Comparison of ENCODE assay signal across 23 cellular contexts in genomic region chr7:31082450-31082849, GRCh38. TPM values are rescaled to one million over a fixed set of nuclear protein-coding genes. Genes with fewer than 3 reads are reported as not detected.
DNase-seq lines count a peak whose midpoint lies in the region; ATAC-seq and TF ChIP-seq lines count a peak whose summit lies in the region.
"Had no signal": no experiment of that assay in that cellular context is flagged by ENCODE, and none has a peak within 500 bp of the region (broad histone marks: within the 10 kb centered on the region; RNA-seq: fewer than 3 reads in every experiment).

No MANE protein-coding gene starts in this region.

- intact Hi-C loops in esophagus squamous epithelium (cut with DNase I) = no loop called here

- H3K27ac ChIP-seq in caudate nucleus (ENCODE audit: low read depth, low read length) = peak overlapping the region; percentile 18
- peak overlapping the region in 3 of 4 donors; percentile 5 to 31 (median 16) for H3K27ac ChIP-seq in esophagus squamous epithelium
- peak overlapping the region; percentile 69 for H3K27ac ChIP-seq in stomach smooth muscle (ENCODE audit: low read length)
- no peak overlapping the region for H3K27ac ChIP-seq in substantia nigra (ENCODE audit: low read depth, low read length, poor library complexity, severe bottlenecking)
- H3K27ac ChIP-seq: epithelial cell of prostate had no signal

- H3K27me3 ChIP-seq in esophagus squamous epithelium = peaks cover 0 to 27% (median 0%) of the 10 kb centered on the region in 4 donors
- H3K27me3 ChIP-seq in stomach smooth muscle (ENCODE audit: control insufficient read depth in 1 of 2, insufficient read depth in 2 of 2, low read length in 2 of 2) = peaks cover 0 to 8% of the 10 kb centered on the region in 2 donors
- H3K27me3 ChIP-seq: MG63 had no signal

- H3K4me3 ChIP-seq in esophagus squamous epithelium = no peak overlapping the region
- H3K4me3 ChIP-seq in stomach smooth muscle (ENCODE audit: low read length in 2 of 2) = no peak overlapping the region
- H3K4me3 ChIP-seq: MG63, skin epidermis had no signal

- H3K9me3 ChIP-seq in esophagus squamous epithelium (no peaks in the 10 kb centered on the region), stomach smooth muscle (ENCODE audit: control insufficient read depth in 2 of 2, low read length in 2 of 2) (no peaks in the 10 kb centered on the region)
- H3K9me3 ChIP-seq: MG63 had no signal

- H3K36me3 ChIP-seq in esophagus squamous epithelium = no peaks in the 10 kb centered on the region
- H3K36me3 ChIP-seq in stomach smooth muscle (ENCODE audit: control insufficient read depth in 2 of 2, insufficient read depth in 2 of 2, low read length in 2 of 2) = no peaks in the 10 kb centered on the region
- H3K36me3 ChIP-seq: MG63 had no signal

- ATAC-seq in HG03571 (IDR thresholded peaks at IDR 0.05; ENCODE audit: unreplicated experiment) = no peak
- ATAC-seq: activated T-helper 17 cell treated with anti-CD3 and anti-CD28 coated beads, Interleukin-2, amount 50 U/mL, for 72 hours; left colon had no signal

- peak in 2 of 61 donors; percentile 8 to 14 for DNase-seq in caudate nucleus (lab: John Stamatoyannopoulos, UW)
- no peak for DNase-seq in esophagus squamous epithelium (lab: John Stamatoyannopoulos, UW)
- peak; percentile 18 for DNase-seq in midbrain (lab: John Stamatoyannopoulos, UW)
- DNase-seq in substantia nigra (lab: John Stamatoyannopoulos, UW) = no peak
- DNase-seq in iPS-NIHi11 (ENCODE audit: low spot score) = no peak
- DNase-seq: activated CD4-positive, alpha-beta T cell treated with anti-CD3 and anti-CD28 coated beads, Interleukin-2, amount 50 U/mL, for 48 hours; activated CD4-positive, CD25-positive, alpha-beta regulatory T cell; activated CD8-positive, alpha-beta memory T cell treated with anti-CD3 and anti-CD28 coated beads, Interleukin-2, amount 50 U/mL, for 4 hours; CD4-positive, CD25-positive, alpha-beta regulatory T cell; central memory CD4-positive, alpha-beta T cell; EL; KBM-7; left colon; MG63; NCI-H1417 treated with DMSO at 0.1 percent for 48 hours; NCI-H510A treated with DMSO at 0.1 percent for 48 hours; NK-92 treated with Interleukin-12 subunit alpha and Interleukin-12 subunit beta, amount 100 ng/mL, for 24 hours had no signal

- TF ChIP-seq POLR2A in esophagus squamous epithelium (IDR thresholded peaks at IDR 0.05) = no peak

- TF ChIP-seq CTCF in esophagus squamous epithelium (IDR thresholded peaks at IDR 0.05) = no peak

- no peak overlapping the region for H3K9ac ChIP-seq in stomach smooth muscle (ENCODE audit: low read length in 2 of 2)

- peaks cover 0 to 14% (median 6%) of the 10 kb centered on the region in 3 donors for H3K4me1 ChIP-seq in esophagus squamous epithelium
- H3K4me1 ChIP-seq in stomach smooth muscle (ENCODE audit: control insufficient read depth, insufficient read depth, low read length) = peaks cover 6% of the 10 kb centered on the region

- WGBS in esophagus squamous epithelium, 2 donors = 44 to 59% methylated on average over 4 of the region's 4 CpGs

RNA-seq across cellular contexts. Expression of gene ADCYAP1R1, which starts 30.3 kb away (rescaled TPM):
- total RNA-seq in esophagus squamous epithelium = 10 to 100 TPM in 1 of 4 donors, under 1 TPM in 3; 0.15 to 10.5 (median 0.20) TPM
- total RNA-seq: activated T-helper 17 cell treated with anti-CD3 and anti-CD28 coated beads, Interleukin-2, amount 50 U/mL, for 72 hours; CD4-positive, CD25-positive, alpha-beta regulatory T cell; fibroblast of villous mesenchyme had no signal
